ENCODE assay signal across 24 cellular contexts in genomic region chr17:74158761-74159160, GRCh38. TPM values are rescaled to one million over a fixed set of nuclear protein-coding genes. Genes with fewer than 3 reads are reported as not detected.
DNase-seq lines count a peak whose midpoint lies in the region; ATAC-seq, FAIRE-seq and TF ChIP-seq lines count a peak whose summit lies in the region.
"Had no signal": no experiment of that assay in that cellular context is flagged by ENCODE, and none has a peak within 500 bp of the region (broad histone marks: within the 10 kb centered on the region; RNA-seq: fewer than 3 reads in every experiment).

No MANE protein-coding gene starts in this region.

- no peak overlapping the region for H3T11ph ChIP-seq in H9 (ENCODE audit: low read length)

- POLR2A ChIA-PET in K562 (lab: Yijun Ruan, JAX) (interaction anchor here (1.0 kb wide), 1 partner anchor 45 kb away, joined by 6 read pairs; the partner anchor contains the start of gene RPL38), HepG2 (lab: Yijun Ruan, JAX) (no interaction called here)

- H3K36me3 Mint-ChIP-seq in H9 (ENCODE audit: insufficient read depth in 1 of 3, low read depth in 3 of 3) (no peaks in the 10 kb centered on the region), osteocyte (ENCODE audit: unreplicated experiment) (no peaks in the 10 kb centered on the region)
- H3K36me3 Mint-ChIP-seq: CD8-positive, alpha-beta T cell had no signal

- H4K91ac ChIP-seq in H9 (ENCODE audit: insufficient read length, low read depth, low read length): no peak overlapping the region

- no peak overlapping the region for H3K56ac ChIP-seq in H9 (ENCODE audit: insufficient read length, low read depth, low read length)

- H3K14ac ChIP-seq in H9 (ENCODE audit: insufficient read depth, low read length): no peak overlapping the region

- CTCF ChIA-PET in K562 (lab: Yijun Ruan, JAX; ENCODE audit: low intra/inter-chr PET ratio) (no interaction called here), HepG2 (lab: Yijun Ruan, JAX; ENCODE audit: low intra/inter-chr PET ratio, low total read pairs) (no interaction called here)

- H3K36me3 ChIP-seq in K562 (ENCODE audit: control insufficient read depth, insufficient read depth, low read length) (no peaks in the 10 kb centered on the region), HepG2 (replicated peaks in 1 of 2; ENCODE audit: control insufficient read depth in 1 of 2, insufficient read depth in 2 of 2, low read length in 2 of 2) (no peaks in the 10 kb centered on the region)
- H3K36me3 ChIP-seq: BLaER1 treated with 17β-estradiol and CSF1 and Interleukin-3, amounts not matched to agents 10 nM and 100 nM had no signal

- H3K9me3 ChIP-seq in H9 (ENCODE audit: control insufficient read depth, low read depth, low read length) (no peaks in the 10 kb centered on the region), K562 (replicated peaks; ENCODE audit: control insufficient read depth, insufficient read depth, low read depth, low read length) (no peaks in the 10 kb centered on the region), HepG2 (ENCODE audit: low read length) (no peaks in the 10 kb centered on the region)
- H3K9me3 ChIP-seq: Caco-2 had no signal

- H3K4me3 ChIP-seq in K562 (no peak overlapping the region), HepG2 (replicated peaks in 1 of 3; ENCODE audit: insufficient read depth in 1 of 3, low read depth in 2 of 3, low read length in 3 of 3) (no peak overlapping the region)
- H3K4me3 ChIP-seq: BLaER1 treated with 17β-estradiol and CSF1 and Interleukin-3, amounts not matched to agents 10 nM and 100 nM had no signal

- H2BK5ac ChIP-seq in H9 (ENCODE audit: insufficient read length, low read length): no peak overlapping the region

- H3K4ac ChIP-seq in H9 (ENCODE audit: low read depth, low read length): no peak overlapping the region

- H3K27me3 Mint-ChIP-seq in H9 (ENCODE audit: low read depth) (peaks cover 9% of the 10 kb centered on the region), osteocyte (ENCODE audit: unreplicated experiment) (no peaks in the 10 kb centered on the region)

- no peak overlapping the region for H2AFZ ChIP-seq in H9 (ENCODE audit: low read length)
- H2AFZ ChIP-seq in K562 (ENCODE audit: low read depth, low read length): no peak overlapping the region
- H2AFZ ChIP-seq in HepG2 (ENCODE audit: low read length): no peak overlapping the region

- H2AK5ac ChIP-seq in H9 (ENCODE audit: insufficient read length, low read length): no peak overlapping the region

- no peak overlapping the region for H3K27ac Mint-ChIP-seq in H9
- no peak overlapping the region for H3K27ac Mint-ChIP-seq in osteocyte (ENCODE audit: unreplicated experiment)
- H3K27ac Mint-ChIP-seq: B cell; CD4-positive, alpha-beta T cell; CD8-positive, alpha-beta T cell had no signal

- no peak overlapping the region for H2BK120ac ChIP-seq in H9 (ENCODE audit: low read depth, low read length, poor library complexity, severe bottlenecking)

- H3K9ac ChIP-seq in H9 (ENCODE audit: extremely low read depth, insufficient read length, low read length) (no peak overlapping the region), K562 (ENCODE audit: insufficient read depth in 1 of 2, low read depth in 2 of 2, low read length in 2 of 2) (no peak overlapping the region), HepG2 (ENCODE audit: insufficient read depth, low read depth, low read length) (no peak overlapping the region)
- H3K9ac ChIP-seq: BLaER1 treated with 17β-estradiol and CSF1 and Interleukin-3, amounts not matched to agents 10 nM and 100 nM had no signal

- H2BK15ac ChIP-seq in H9 (ENCODE audit: low read depth, low read length): no peak overlapping the region

- H3K4me2 ChIP-seq in H9 (ENCODE audit: insufficient read depth, insufficient read length, low read length) (no peak overlapping the region), K562 (ENCODE audit: insufficient read depth, low read length) (no peak overlapping the region), HepG2 (ENCODE audit: low read depth, low read length) (no peak overlapping the region)
- H3K4me2 ChIP-seq: BLaER1 treated with 17β-estradiol and CSF1 and Interleukin-3, amounts not matched to agents 10 nM and 100 nM had no signal

- intact Hi-C loops in K562 (cut with micrococcal nuclease): no loop called here
- intact Hi-C loops in HepG2 (cut with micrococcal nuclease; ENCODE audit: unreplicated experiment): no loop called here

- H3K27me3 ChIP-seq in H9 (ENCODE audit: insufficient read depth, low read length): no peaks in the 10 kb centered on the region
- H3K27me3 ChIP-seq in K562 (ENCODE audit: control insufficient read depth in 2 of 2, insufficient read depth in 2 of 2, low read length in 2 of 2): peaks cover 9 to 34% of the 10 kb centered on the region in 2 experiments; a peak in 4 of 5 replicates
- H3K27me3 ChIP-seq in HepG2 (ENCODE audit: control insufficient read depth in 1 of 2, insufficient read depth in 2 of 2, low read length in 2 of 2): peaks cover 7 to 51% of the 10 kb centered on the region in 2 experiments
- H3K27me3 ChIP-seq: BLaER1 treated with 17β-estradiol and CSF1 and Interleukin-3, amounts not matched to agents 10 nM and 100 nM had no signal

- H3K4me1 Mint-ChIP-seq in H9 (peaks cover 0 to 10% of the 10 kb centered on the region in 2 experiments; a peak in 1 of 4 replicates), osteocyte (ENCODE audit: unreplicated experiment) (no peaks in the 10 kb centered on the region)
- H3K4me1 Mint-ChIP-seq: B cell had no signal

- H2BK20ac ChIP-seq in H9 (ENCODE audit: low read depth, low read length, poor library complexity, severe bottlenecking): no peak overlapping the region

- FAIRE-seq in K562 (lab: Jason Lieb, UNC) (no peak), HepG2 (lab: Jason Lieb, UNC) (no peak)
- FAIRE-seq: A204.1, D721Med, G401.6, GM12891, GM19239 had no signal

- H3K23me2 ChIP-seq in H9 (ENCODE audit: insufficient read length, low read depth, low read length, poor library complexity, severe bottlenecking): no peaks in the 10 kb centered on the region

- H2BK12ac ChIP-seq in H9 (ENCODE audit: insufficient read length, low read depth, low read length): no peak overlapping the region

- in situ Hi-C loops in K562 (cut with MboI): no loop called here
- in situ Hi-C loops in HepG2 (cut with HindIII; ENCODE audit: extremely low pct_ligation_motif_present, low pct_unique_long_range_greater_than_20kb): no loop called here

- ATAC-seq in K562: no peak
- ATAC-seq in HepG2: no peak
- no peak for ATAC-seq in HG03039 (IDR thresholded peaks at IDR 0.05; ENCODE audit: unreplicated experiment)
- ATAC-seq: CD8-positive, alpha-beta T cell had no signal

- H4K5ac ChIP-seq in H9 (ENCODE audit: insufficient read length, low read depth, low read length): no peak overlapping the region

- no peak overlapping the region for H3K23ac ChIP-seq in H9 (ENCODE audit: insufficient read length, low read depth, low read length)

- no TSS peak for BruUV-seq in K562 (replicated peaks; lab: Mats Ljungman, UMichigan)
- BruUV-seq in HepG2 (replicated peaks; lab: Mats Ljungman, UMichigan): no TSS peak

- H3K79me1 ChIP-seq in H9 (ENCODE audit: insufficient read depth, low read depth, low read length, poor library complexity, severe bottlenecking): no peaks in the 10 kb centered on the region

- peak; percentile 17 for DNase-seq in H9
- DNase-seq in K562 (ENCODE audit: extremely low read depth in 1 of 4, low spot score in 3 of 4): no peak
- no peak for DNase-seq in HepG2 (ENCODE audit: low spot score)
- DNase-seq in osteocyte (ENCODE audit: extremely low spot score, unreplicated experiment): peak; percentile 66
- no peak for DNase-seq in NCI-H146 (lab: John Stamatoyannopoulos, UW)
- DNase-seq in NCI-H524 (lab: John Stamatoyannopoulos, UW): no peak
- DNase-seq: 8988T; ACHN; AML-193; Caco-2; Calu3; CD4-positive, alpha-beta T cell; DMS79 treated with DMSO at 0.1 percent for 48 hours; GF-D8 had no signal

- H4K20me1 ChIP-seq in H9 (ENCODE audit: control insufficient read depth, insufficient read depth, insufficient read length): no peaks in the 10 kb centered on the region
- no peaks in the 10 kb centered on the region for H4K20me1 ChIP-seq in K562 (replicated peaks; ENCODE audit: control insufficient read depth, insufficient read depth, low read length)
- H4K20me1 ChIP-seq in HepG2 (ENCODE audit: insufficient read depth, low read length): no peaks in the 10 kb centered on the region; the same call in 1 of the 2 replicates
- H4K20me1 ChIP-seq: BLaER1 treated with 17β-estradiol and CSF1 and Interleukin-3, amounts not matched to agents 10 nM and 100 nM had no signal

- H3K4me1 ChIP-seq in H9 (ENCODE audit: insufficient read depth, low read length) (no peaks in the 10 kb centered on the region; the same call in 1 of the 2 replicates), K562 (replicated peaks in 1 of 2; ENCODE audit: control insufficient read depth in 2 of 2, insufficient read depth in 2 of 2, low read length in 2 of 2) (peaks cover 8 to 9% of the 10 kb centered on the region in 2 experiments; a peak in 4 of 5 replicates), HepG2 (ENCODE audit: insufficient read depth, low read length) (no peaks in the 10 kb centered on the region)
- H3K4me1 ChIP-seq: Caco-2 had no signal

- TF ChIP-seq RAD21 in K562 (CRISPR knock-in tag; conservative IDR thresholded peaks at IDR 0.05 in 1 of 2, IDR thresholded peaks at IDR 0.05 in 1 of 2) (no peak), HepG2 (CRISPR knock-in tag; IDR thresholded peaks at IDR 0.05) (no peak)

- H3K9me3 Mint-ChIP-seq in H9 (peaks cover 0 to 4% of the 10 kb centered on the region in 2 experiments; a peak in 2 of 5 replicates), osteocyte (ENCODE audit: unreplicated experiment) (no peaks in the 10 kb centered on the region)
- H3K9me3 Mint-ChIP-seq: CD4-positive, alpha-beta T cell; CD8-positive, alpha-beta T cell had no signal

- H3K9me1 ChIP-seq in K562 (ENCODE audit: control insufficient read depth, insufficient read depth, low read length): no peaks in the 10 kb centered on the region

- no peak for TF ChIP-seq CTCF in H9 (conservative IDR thresholded peaks at IDR 0.05)
- no peak for TF ChIP-seq CTCF in K562 (IDR thresholded peaks at IDR 0.05 in 2 of 3, conservative IDR thresholded peaks at IDR 0.05 in 1 of 3; ENCODE audit: insufficient read depth in 2 of 3, low read depth in 1 of 3, low read length in 3 of 3)
- TF ChIP-seq CTCF in HepG2 (CRISPR knock-in tag; IDR thresholded peaks at IDR 0.05): no peak
- TF ChIP-seq CTCF in osteocyte (IDR thresholded peaks at IDR 0.05): no peak

- H3K79me2 ChIP-seq in H9 (ENCODE audit: insufficient read depth, low read length): no peaks in the 10 kb centered on the region
- no peaks in the 10 kb centered on the region for H3K79me2 ChIP-seq in K562 (ENCODE audit: control insufficient read depth, insufficient read depth, low read length)
- H3K79me2 ChIP-seq in HepG2 (ENCODE audit: insufficient read depth, low read length): no peaks in the 10 kb centered on the region

- TF ChIP-seq EP300 in K562 (IDR thresholded peaks at IDR 0.05; ENCODE audit: low read length) (no peak), HepG2 (IDR thresholded peaks at IDR 0.05; ENCODE audit: low read depth in 2 of 2, low read length in 2 of 2) (no peak), HepG2 (CRISPR knock-in tag; IDR thresholded peaks at IDR 0.05; ENCODE audit: borderline replicate concordance) (no peak)

- TF ChIP-seq POLR2A in K562 (conservative IDR thresholded peaks at IDR 0.05) (no peak), HepG2 (IDR thresholded peaks at IDR 0.05; ENCODE audit: insufficient read depth in 1 of 2, low read depth in 2 of 2, low read length in 2 of 2) (no peak)

- H4K8ac ChIP-seq in H9 (replicated peaks; ENCODE audit: insufficient read length, low read depth, low read length): no peak overlapping the region

- no peak overlapping the region for H3K4me3 Mint-ChIP-seq in H9
- H3K4me3 Mint-ChIP-seq in osteocyte (ENCODE audit: unreplicated experiment): no peak overlapping the region
- H3K4me3 Mint-ChIP-seq: B cell; CD4-positive, alpha-beta T cell; CD8-positive, alpha-beta T cell had no signal

- no peak overlapping the region for H3K18ac ChIP-seq in H9 (ENCODE audit: insufficient read length, low read depth, low read length)

- H3K27ac ChIP-seq in H9 (ENCODE audit: insufficient read length, low read depth, low read length): no peak overlapping the region
- H3K27ac ChIP-seq in K562 (ENCODE audit: extremely low read depth, low read depth, low read length): no peak overlapping the region
- H3K27ac ChIP-seq in HepG2 (ENCODE audit: extremely low read length, insufficient read depth, low read length): no peak overlapping the region
- H3K27ac ChIP-seq: BLaER1 treated with 17β-estradiol and CSF1 and Interleukin-3, amounts not matched to agents 10 nM and 100 nM; C4-2B had no signal

RNA-seq across cellular contexts. Expression of gene RPL38, which starts 44.7 kb away (rescaled TPM):
- total RNA-seq in H9 (2021) (1,354 and 1,358 TPM in 2 replicates), K562 (2014; rRNA removed) (2,881 and 3,864 TPM in 2 replicates), K562 (2014; rRNA removed; fragmentation: Illumina TruSeq; extraction: Trizol) (1,940 and 1,970 TPM in 2 replicates), K562 (2015; rRNA removed; fragmentation: Illumina TruSeq; extraction: Trizol) (2,305 and 2,457 TPM in 2 replicates), K562 (2021) (1,177 and 1,224 TPM in 2 replicates), HepG2 (2016; rRNA removed; fragmentation: Illumina TruSeq; extraction: Trizol) (2,370 and 2,621 TPM in 2 replicates), osteocyte (755 and 762 TPM in 2 replicates)
- 240 and 244 TPM in 2 replicates for total RNA-seq in K562 (2011; cell fraction: chromatin; rRNA removed; ENCODE audit: low replicate concordance)
- 381 and 382 TPM in 2 replicates for total RNA-seq in K562 (2011; cell fraction: nucleolus; rRNA removed)
- total RNA-seq in K562 (2011; cell fraction: nucleoplasm; rRNA removed): 661 and 1,150 TPM in 2 replicates
- polyA plus RNA-seq in K562 (2011; rRNA removed) (1,194 and 1,318 TPM in 2 replicates), K562 (2014; fragmentation: Illumina TruSeq; extraction: Trizol) (1,709 and 2,292 TPM in 2 replicates), K562 (2014; fragmentation: Nextera tagmentation; extraction: Ambion mirVana) (1,000 to 10,000 TPM; 1,939 to 2,988 TPM), K562 (2014; rRNA removed) (1,879 and 3,414 TPM in 2 replicates), HepG2 (2011; rRNA removed) (2,077 and 2,372 TPM in 2 replicates)
- 365 and 561 TPM in 2 replicates for polyA plus RNA-seq in K562 (2011; cell fraction: cytosol; rRNA removed)
- polyA plus RNA-seq in K562 (2011; cell fraction: nucleus; rRNA removed): 725 and 1,254 TPM in 2 replicates
- 2,337 and 4,545 TPM in 2 replicates for polyA plus RNA-seq in K562 (2012)
- 3,511 and 3,761 TPM in 2 replicates for polyA minus RNA-seq in K562 (2011; rRNA and poly(A)+ RNA removed)
- polyA minus RNA-seq in K562 (2011; cell fraction: cytosol; rRNA and poly(A)+ RNA removed): 663 and 692 TPM in 2 replicates
- 149 and 306 TPM in 2 replicates for polyA minus RNA-seq in K562 (2011; cell fraction: nucleus; rRNA and poly(A)+ RNA removed)
- total RNA-seq in HepG2 (2016; cell fraction: cytosol; rRNA removed; fragmentation: Illumina TruSeq; extraction: Trizol; ENCODE audit: low read depth): 2,846 and 3,171 TPM in 2 replicates
- 2,344 and 2,494 TPM in 2 replicates for total RNA-seq in HepG2 (2016; cell fraction: insoluble cytoplasmic fraction; rRNA removed; fragmentation: Illumina TruSeq; extraction: Trizol)
- total RNA-seq in HepG2 (2016; cell fraction: membrane; rRNA removed; fragmentation: Illumina TruSeq; extraction: Trizol): 4,564 and 4,636 TPM in 2 replicates
- 746 and 817 TPM in 2 replicates for total RNA-seq in HepG2 (2016; cell fraction: nucleus; rRNA removed; fragmentation: Illumina TruSeq; extraction: Trizol)
- polyA plus RNA-seq in HepG2 (2011; cell fraction: cytosol; rRNA removed): 407 and 1,119 TPM in 2 replicates
- 463 and 488 TPM in 2 replicates for polyA plus RNA-seq in HepG2 (2011; cell fraction: nucleus; rRNA removed)
- 4,774 and 5,492 TPM in 2 replicates for polyA plus RNA-seq in HepG2 (2012)
- polyA plus RNA-seq in HepG2 (2016; cell fraction: cytosol; fragmentation: Illumina TruSeq; extraction: Trizol; ENCODE audit: low read depth): 3,783 and 3,983 TPM in 2 replicates
- polyA plus RNA-seq in HepG2 (2016; cell fraction: insoluble cytoplasmic fraction; fragmentation: Illumina TruSeq; extraction: Trizol; ENCODE audit: low read depth): 2,521 and 2,667 TPM in 2 replicates
- 4,834 and 4,888 TPM in 2 replicates for polyA plus RNA-seq in HepG2 (2016; cell fraction: membrane; fragmentation: Illumina TruSeq; extraction: Trizol; ENCODE audit: low read depth)
- polyA plus RNA-seq in HepG2 (2016; cell fraction: nucleus; fragmentation: Illumina TruSeq; extraction: Trizol; ENCODE audit: insufficient read depth, low read depth): 1,405 and 1,472 TPM in 2 replicates
- polyA minus RNA-seq in HepG2 (2011; rRNA and poly(A)+ RNA removed; ENCODE audit: low replicate concordance): 264 and 339 TPM in 2 replicates
- 484 and 523 TPM in 2 replicates for polyA minus RNA-seq in HepG2 (2011; cell fraction: cytosol; rRNA and poly(A)+ RNA removed)
- polyA minus RNA-seq in HepG2 (2011; cell fraction: nucleus; rRNA and poly(A)+ RNA removed): 268 and 368 TPM in 2 replicates

RNA-seq across cellular contexts. Expression of gene TTYH2, which starts 54.6 kb away (rescaled TPM):
- total RNA-seq in H9 (2021) (1.6 and 3.2 TPM in 2 replicates), K562 (2014; rRNA removed) (1.1 and 1.8 TPM in 2 replicates), K562 (2014; rRNA removed; fragmentation: Illumina TruSeq; extraction: Trizol) (0.57 and 0.76 TPM in 2 replicates), K562 (2015; rRNA removed; fragmentation: Illumina TruSeq; extraction: Trizol) (0.91 and 1.2 TPM in 2 replicates), K562 (2021) (1.1 and 1.6 TPM in 2 replicates), HepG2 (2016; rRNA removed; fragmentation: Illumina TruSeq; extraction: Trizol) (0.32 and 0.77 TPM in 2 replicates), osteocyte (1.8 and 2.0 TPM in 2 replicates)
- total RNA-seq in K562 (2011; cell fraction: chromatin; rRNA removed; ENCODE audit: low replicate concordance): 5.2 and 11.9 TPM in 2 replicates
- total RNA-seq in K562 (2011; cell fraction: nucleolus; rRNA removed): 8.2 and 10.0 TPM in 2 replicates
- total RNA-seq in K562 (2011; cell fraction: nucleoplasm; rRNA removed): 4.3 and 5.9 TPM in 2 replicates
- polyA plus RNA-seq in K562 (2011; rRNA removed) (2.0 and 5.3 TPM in 2 replicates), K562 (2014; fragmentation: Illumina TruSeq; extraction: Trizol) (1.1 and 1.2 TPM in 2 replicates), K562 (2014; fragmentation: Nextera tagmentation; extraction: Ambion mirVana) (under 1 TPM; 0.03 to 0.10 TPM), K562 (2014; rRNA removed) (0.86 and 2.0 TPM in 2 replicates), HepG2 (2011; rRNA removed) (0.96 and 1.6 TPM in 2 replicates)
- 4.0 and 5.6 TPM in 2 replicates for polyA plus RNA-seq in K562 (2011; cell fraction: cytosol; rRNA removed)
- polyA plus RNA-seq in K562 (2011; cell fraction: nucleus; rRNA removed): 13.5 and 14.4 TPM in 2 replicates
- 1.1 and 2.9 TPM in 2 replicates for polyA plus RNA-seq in K562 (2012)
- 1.8 and 2.1 TPM in 2 replicates for polyA minus RNA-seq in K562 (2011; rRNA and poly(A)+ RNA removed)
- 2.7 and 3.7 TPM in 2 replicates for polyA minus RNA-seq in K562 (2011; cell fraction: cytosol; rRNA and poly(A)+ RNA removed)
- 3.0 and 7.2 TPM in 2 replicates for polyA minus RNA-seq in K562 (2011; cell fraction: nucleus; rRNA and poly(A)+ RNA removed)
- 0.09 and 0.20 TPM in 2 replicates for total RNA-seq in HepG2 (2016; cell fraction: cytosol; rRNA removed; fragmentation: Illumina TruSeq; extraction: Trizol; ENCODE audit: low read depth)
- total RNA-seq in HepG2 (2016; cell fraction: insoluble cytoplasmic fraction; rRNA removed; fragmentation: Illumina TruSeq; extraction: Trizol): 0.56 and 0.83 TPM in 2 replicates
- 0.56 and 0.76 TPM in 2 replicates for total RNA-seq in HepG2 (2016; cell fraction: membrane; rRNA removed; fragmentation: Illumina TruSeq; extraction: Trizol)
- total RNA-seq in HepG2 (2016; cell fraction: nucleus; rRNA removed; fragmentation: Illumina TruSeq; extraction: Trizol): 0.72 and 1.6 TPM in 2 replicates
- polyA plus RNA-seq in HepG2 (2011; cell fraction: cytosol; rRNA removed): 0.88 and 1.1 TPM in 2 replicates
- polyA plus RNA-seq in HepG2 (2011; cell fraction: nucleus; rRNA removed): 1.7 and 2.0 TPM in 2 replicates
- 0.34 and 1.0 TPM in 2 replicates for polyA plus RNA-seq in HepG2 (2012)
- 0.05 and 0.17 TPM in 2 replicates for polyA plus RNA-seq in HepG2 (2016; cell fraction: cytosol; fragmentation: Illumina TruSeq; extraction: Trizol; ENCODE audit: low read depth)
- 0.27 and 0.61 TPM in 2 replicates for polyA plus RNA-seq in HepG2 (2016; cell fraction: insoluble cytoplasmic fraction; fragmentation: Illumina TruSeq; extraction: Trizol; ENCODE audit: low read depth)
- 0.23 and 0.50 TPM in 2 replicates for polyA plus RNA-seq in HepG2 (2016; cell fraction: membrane; fragmentation: Illumina TruSeq; extraction: Trizol; ENCODE audit: low read depth)
- polyA plus RNA-seq in HepG2 (2016; cell fraction: nucleus; fragmentation: Illumina TruSeq; extraction: Trizol; ENCODE audit: insufficient read depth, low read depth): 1.9 and 2.0 TPM in 2 replicates
- 3.4 and 3.8 TPM in 2 replicates for polyA minus RNA-seq in HepG2 (2011; rRNA and poly(A)+ RNA removed; ENCODE audit: low replicate concordance)
- 0.18 and 0.89 TPM in 2 replicates for polyA minus RNA-seq in HepG2 (2011; cell fraction: cytosol; rRNA and poly(A)+ RNA removed)
- 0.52 and 1.1 TPM in 2 replicates for polyA minus RNA-seq in HepG2 (2011; cell fraction: nucleus; rRNA and poly(A)+ RNA removed)

Comparison
In these comparisons a context has a peak if more than half of its experiments do, and no peak if none do; other contexts are left out.
1. DNase-seq: peak in H9 (single experiment) and osteocyte (single experiment); none in K562 (0 of 4), HepG2 (single experiment), NCI-H146 (single experiment) and NCI-H524 (0 of 2).